ENCODE assay signal across 27 cellular contexts in genomic region chr9:9614607-9615006, GRCh38.
"Had no signal": no experiment of that assay in that cellular context is flagged by ENCODE, and none has a peak within 500 bp of the region (broad histone marks: within the 10 kb centered on the region; RNA-seq: fewer than 3 reads in every experiment).

No MANE protein-coding gene starts in this region.

- H3K36me3 ChIP-seq: neural progenitor cell, ovary, right lobe of liver, sigmoid colon, thoracic aorta, thyroid gland, tibial nerve, upper lobe of left lung, uterus had no signal

- ATAC-seq: naive thymus-derived CD4-positive, alpha-beta T cell; natural killer cell; psoas muscle; right cardiac atrium; stimulated activated effector memory CD8-positive, alpha-beta T cell treated with anti-CD3 and anti-CD28 coated beads, Interleukin-12 subunit alpha, Interleukin-12 subunit beta, amount 100 ng/mL, for 72 hours; stimulated activated naive CD8-positive, alpha-beta T cell treated with anti-CD3 and anti-CD28 coated beads, Interleukin-15, amount 100 ng/mL, for 72 hours; stimulated activated naive CD8-positive, alpha-beta T cell treated with anti-CD3 and anti-CD28 coated beads, Interleukin-15, Interleukin-2, amounts not matched to agents 100 U/mL and 50 U/mL, for 24 hours had no signal

- H3K4me2 ChIP-seq: neural progenitor cell had no signal

- H3K9me3 Mint-ChIP-seq: neural progenitor cell had no signal

- H2AFZ ChIP-seq: neural progenitor cell, parathyroid adenoma had no signal

- H3K27me3 ChIP-seq: neural progenitor cell, ovary, right lobe of liver, sigmoid colon, thyroid gland, tibial nerve, upper lobe of left lung, uterus had no signal

- H3K27me3 Mint-ChIP-seq: naive thymus-derived CD4-positive, alpha-beta T cell; progenitor cell of endocrine pancreas; stimulated activated naive CD8-positive, alpha-beta T cell treated with anti-CD3 and anti-CD28 coated beads, Interleukin-15, amount 100 ng/mL, for 72 hours had no signal

- H3K4me1 Mint-ChIP-seq: natural killer cell; neural progenitor cell; stimulated activated effector memory CD8-positive, alpha-beta T cell treated with anti-CD3 and anti-CD28 coated beads, Interleukin-12 subunit alpha, Interleukin-12 subunit beta, amount 100 ng/mL, for 72 hours; stimulated activated naive CD8-positive, alpha-beta T cell treated with anti-CD3 and anti-CD28 coated beads, Interleukin-15, amount 100 ng/mL, for 72 hours had no signal

- H3K9ac ChIP-seq: neural progenitor cell, parathyroid adenoma had no signal

- H3K4me1 ChIP-seq: neural progenitor cell, parathyroid adenoma, psoas muscle, right lobe of liver, sigmoid colon, tibial nerve, upper lobe of left lung, uterus had no signal

- H3K27ac ChIP-seq: neural progenitor cell, ovary, parathyroid adenoma, psoas muscle, right lobe of liver, sigmoid colon, thoracic aorta, thyroid gland, tibial nerve, upper lobe of left lung, uterus had no signal

- H3K79me2 ChIP-seq: parathyroid adenoma had no signal

- H3K4me3 Mint-ChIP-seq: naive thymus-derived CD4-positive, alpha-beta T cell; natural killer cell; nephron; neural progenitor cell; stimulated activated effector memory CD8-positive, alpha-beta T cell treated with anti-CD3 and anti-CD28 coated beads, Interleukin-12 subunit alpha, Interleukin-12 subunit beta, amount 100 ng/mL, for 72 hours; stimulated activated naive CD8-positive, alpha-beta T cell treated with anti-CD3 and anti-CD28 coated beads, Interleukin-15, amount 100 ng/mL, for 72 hours had no signal

- DNase-seq: naive thymus-derived CD4-positive, alpha-beta T cell; natural killer cell; occipital lobe; ovary; right cardiac atrium; sigmoid colon; small intestine; stimulated activated CD4-positive, alpha-beta T cell treated with anti-CD3 and anti-CD28 coated beads, Interleukin-15, amount 100 ng/mL, for 24 hours; stimulated activated CD4-positive, alpha-beta T cell treated with anti-CD3 and anti-CD28 coated beads, Interleukin-2, amount 100 ng/mL, for 24 hours; stimulated activated CD4-positive, alpha-beta T cell treated with anti-CD3 and anti-CD28 coated beads, Interleukin-2, amount 100 ng/mL, for 48 hours; stimulated activated naive CD4-positive, alpha-beta T cell; stimulated activated naive CD8-positive, alpha-beta T cell treated with anti-CD3 and anti-CD28 coated beads, Interleukin-15, amount 100 ng/mL, for 72 hours; stimulated activated naive CD8-positive, alpha-beta T cell treated with anti-CD3 and anti-CD28 coated beads, Interleukin-15, Interleukin-2, amounts not matched to agents 100 U/mL and 50 U/mL, for 24 hours; substantia nigra; trophoblast cell; upper lobe of left lung; uterus had no signal

- H3K27ac Mint-ChIP-seq: naive thymus-derived CD4-positive, alpha-beta T cell; natural killer cell; nephron; neural progenitor cell; stimulated activated effector memory CD8-positive, alpha-beta T cell treated with anti-CD3 and anti-CD28 coated beads, Interleukin-12 subunit alpha, Interleukin-12 subunit beta, amount 100 ng/mL, for 72 hours; stimulated activated naive CD8-positive, alpha-beta T cell treated with anti-CD3 and anti-CD28 coated beads, Interleukin-15, amount 100 ng/mL, for 72 hours had no signal

- H3K36me3 Mint-ChIP-seq: naive thymus-derived CD4-positive, alpha-beta T cell; natural killer cell; neural progenitor cell; stimulated activated effector memory CD8-positive, alpha-beta T cell treated with anti-CD3 and anti-CD28 coated beads, Interleukin-12 subunit alpha, Interleukin-12 subunit beta, amount 100 ng/mL, for 72 hours had no signal

- H3K9me3 ChIP-seq: ovary, psoas muscle, right lobe of liver, sigmoid colon, thoracic aorta, thyroid gland, tibial nerve, upper lobe of left lung, uterus had no signal

- H3K4me3 ChIP-seq: neural progenitor cell, ovary, psoas muscle, right lobe of liver, sigmoid colon, thoracic aorta, thyroid gland, tibial nerve, upper lobe of left lung, uterus had no signal
